ENCODE assay signal across 1 cellular context in the genomic region with DNA sequence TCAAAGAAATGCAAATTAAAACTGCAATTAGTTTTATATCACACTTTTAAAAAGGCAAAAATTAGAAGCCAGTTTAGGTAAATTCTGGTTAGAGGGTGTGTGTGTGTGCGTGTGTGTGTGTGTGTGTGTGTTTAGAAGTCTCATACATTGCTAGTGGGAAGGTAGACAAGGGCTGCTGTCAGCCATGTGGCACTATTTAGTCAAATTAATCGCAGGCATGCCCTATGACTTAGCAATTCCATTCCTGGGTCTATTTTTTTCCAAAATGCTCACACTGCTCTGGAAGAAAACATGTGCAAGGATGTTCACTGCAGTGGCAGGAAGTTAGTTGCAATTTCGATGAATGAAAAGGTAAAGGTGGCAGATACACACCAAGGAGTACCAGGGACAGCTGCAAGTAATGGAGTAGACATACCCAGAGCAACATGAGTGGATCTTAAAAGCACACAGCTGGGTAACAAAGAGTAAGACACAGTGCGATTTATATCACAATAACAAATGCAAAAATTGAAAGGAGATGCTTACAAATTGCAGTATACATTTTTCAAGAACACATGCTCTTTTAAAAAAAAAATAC.
TF ChIP-seq lines count a peak whose summit lies in the region.

No MANE protein-coding gene starts in this region.

TF ChIP-seq in SK-N-SH treated with all-trans-retinoic acid at 6 μM for 48 hours, 23 proteins besides CTCF, POLR2A, EP300 and RAD21 (continued from another document):
- TF ChIP-seq PPARA (CRISPR knock-in tag; IDR thresholded peaks at IDR 0.05; ENCODE audit: borderline replicate concordance), result no peak
- no peak for TF ChIP-seq ZFP30 (CRISPR knock-in tag; IDR thresholded peaks at IDR 0.05)
- TF ChIP-seq, protein P1, sequence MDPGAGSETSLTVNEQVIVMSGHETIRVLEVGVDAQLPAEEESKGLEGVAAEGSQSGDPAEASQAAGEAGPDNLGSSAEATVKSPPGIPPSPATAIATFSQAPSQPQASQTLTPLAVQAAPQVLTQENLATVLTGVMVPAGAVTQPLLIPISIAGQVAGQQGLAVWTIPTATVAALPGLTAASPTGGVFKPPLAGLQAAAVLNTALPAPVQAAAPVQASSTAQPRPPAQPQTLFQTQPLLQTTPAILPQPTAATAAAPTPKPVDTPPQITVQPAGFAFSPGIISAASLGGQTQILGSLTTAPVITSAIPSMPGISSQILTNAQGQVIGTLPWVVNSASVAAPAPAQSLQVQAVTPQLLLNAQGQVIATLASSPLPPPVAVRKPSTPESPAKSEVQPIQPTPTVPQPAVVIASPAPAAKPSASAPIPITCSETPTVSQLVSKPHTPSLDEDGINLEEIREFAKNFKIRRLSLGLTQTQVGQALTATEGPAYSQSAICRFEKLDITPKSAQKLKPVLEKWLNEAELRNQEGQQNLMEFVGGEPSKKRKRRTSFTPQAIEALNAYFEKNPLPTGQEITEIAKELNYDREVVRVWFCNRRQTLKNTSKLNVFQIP (CRISPR knock-in tag; IDR thresholded peaks at IDR 0.05; ENCODE audit: borderline replicate concordance, low read depth), result no peak
- TF ChIP-seq, protein P2, sequence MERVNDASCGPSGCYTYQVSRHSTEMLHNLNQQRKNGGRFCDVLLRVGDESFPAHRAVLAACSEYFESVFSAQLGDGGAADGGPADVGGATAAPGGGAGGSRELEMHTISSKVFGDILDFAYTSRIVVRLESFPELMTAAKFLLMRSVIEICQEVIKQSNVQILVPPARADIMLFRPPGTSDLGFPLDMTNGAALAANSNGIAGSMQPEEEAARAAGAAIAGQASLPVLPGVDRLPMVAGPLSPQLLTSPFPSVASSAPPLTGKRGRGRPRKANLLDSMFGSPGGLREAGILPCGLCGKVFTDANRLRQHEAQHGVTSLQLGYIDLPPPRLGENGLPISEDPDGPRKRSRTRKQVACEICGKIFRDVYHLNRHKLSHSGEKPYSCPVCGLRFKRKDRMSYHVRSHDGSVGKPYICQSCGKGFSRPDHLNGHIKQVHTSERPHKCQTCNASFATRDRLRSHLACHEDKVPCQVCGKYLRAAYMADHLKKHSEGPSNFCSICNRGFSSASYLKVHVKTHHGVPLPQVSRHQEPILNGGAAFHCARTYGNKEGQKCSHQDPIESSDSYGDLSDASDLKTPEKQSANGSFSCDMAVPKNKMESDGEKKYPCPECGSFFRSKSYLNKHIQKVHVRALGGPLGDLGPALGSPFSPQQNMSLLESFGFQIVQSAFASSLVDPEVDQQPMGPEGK (CRISPR knock-in tag; IDR thresholded peaks at IDR 0.05; ENCODE audit: borderline replicate concordance), result no peak
- TF ChIP-seq BACH2 (CRISPR knock-in tag; IDR thresholded peaks at IDR 0.05; ENCODE audit: borderline replicate concordance), result no peak
